ENCODE assay signal across 24 cellular contexts in genomic region chr2:55225481-55226020, GRCh38. TPM values are rescaled to one million over a fixed set of nuclear protein-coding genes. Genes with fewer than 3 reads are reported as not detected.
DNase-seq lines count a peak whose midpoint lies in the region; ATAC-seq and TF ChIP-seq lines count a peak whose summit lies in the region.
"Had no signal": no experiment of that assay in that cellular context is flagged by ENCODE, and none has a peak within 500 bp of the region (broad histone marks: within the 10 kb centered on the region; RNA-seq: fewer than 3 reads in every experiment).

No MANE protein-coding gene starts in this region.

- DNase-seq in activated gamma-delta T cell (lab: John Stamatoyannopoulos, UW) (peak; percentile 4), activated gamma-delta T cell treated with Interleukin-2 at 50 U/mL for 16 hours (no peak), WTC11 (ENCODE audit: low spot score) (peak; percentile 22), immature natural killer cell (no peak), nucleus accumbens (lab: John Stamatoyannopoulos, UW) (no peak), GF-D8 (lab: John Stamatoyannopoulos, UW) (no peak), HUDEP-2 (lab: John Stamatoyannopoulos, UW; ENCODE audit: unreplicated experiment in 76 of 76) (no peak)
- DNase-seq in stimulated activated effector memory CD8-positive, alpha-beta T cell treated with anti-CD3 and anti-CD28 coated beads, Interleukin-12 subunit alpha, Interleukin-12 subunit beta, amount 100 ng/mL, for 72 hours (ENCODE audit: low spot score in 2 of 2): no peak
- DNase-seq: activated CD4-positive, alpha-beta T cell treated with anti-CD3 and anti-CD28 coated beads, Interleukin-2, amount 10 ng/mL, durations not matched to agents 7 days and 5 days; activated CD8-positive, alpha-beta memory T cell treated with anti-CD3 and anti-CD28 coated beads, Interleukin-2, amount 10 ng/mL, durations not matched to agents 7 days and 5 days; COR-L47; DMS79 treated with DMSO at 0.1 percent for 48 hours; effector memory CD4-positive, alpha-beta T cell; foreskin keratinocyte; NCI-H1092; NCI-H2029; NCI-H2227 treated with DMSO at 0.1 percent for 48 hours; NCI-H69; upper lobe of right lung had no signal

- H3K4me3 Mint-ChIP-seq in WTC11 (no peak overlapping the region), immature natural killer cell (peak overlapping the region in 2 of 5 donors; percentile 1 to 36)
- H3K4me3 Mint-ChIP-seq in stimulated activated effector memory CD8-positive, alpha-beta T cell treated with anti-CD3 and anti-CD28 coated beads, Interleukin-12 subunit alpha, Interleukin-12 subunit beta, amount 100 ng/mL, for 72 hours: no peak overlapping the region
- H3K4me3 Mint-ChIP-seq: activated CD4-positive, alpha-beta T cell treated with anti-CD3 and anti-CD28 coated beads, Interleukin-2, amount 10 ng/mL, durations not matched to agents 7 days and 5 days; activated CD8-positive, alpha-beta memory T cell treated with anti-CD3 and anti-CD28 coated beads, Interleukin-2, amount 10 ng/mL, durations not matched to agents 7 days and 5 days; activated naive CD8-positive, alpha-beta T cell; activated T-helper 1 cell treated with anti-CD3 and anti-CD28 coated beads, Interleukin-12 subunit alpha, Interleukin-12 subunit beta, Interleukin-2, Interleukin-4 antibody, amounts not matched to agents 30 ng/mL and 10 ng/mL and 1 ng/mL, durations not matched to agents 14 hours and 24 hours and 36 hours; brain had no signal

- H3K4me1 Mint-ChIP-seq in WTC11 (peaks cover 11% of the 10 kb centered on the region), immature natural killer cell (peaks cover 30 to 38% of the 10 kb centered on the region in 2 donors)
- peaks cover 41% of the 10 kb centered on the region for H3K4me1 Mint-ChIP-seq in stimulated activated effector memory CD8-positive, alpha-beta T cell treated with anti-CD3 and anti-CD28 coated beads, Interleukin-12 subunit alpha, Interleukin-12 subunit beta, amount 100 ng/mL, for 72 hours

- H3K27me3 Mint-ChIP-seq in WTC11 (ENCODE audit: low read depth): no peaks in the 10 kb centered on the region
- H3K27me3 Mint-ChIP-seq in immature natural killer cell (ENCODE audit: low read depth in 3 of 3): peaks cover 0 to 3% (median 0%) of the 10 kb centered on the region in 3 donors
- H3K27me3 Mint-ChIP-seq: activated CD4-positive, alpha-beta T cell treated with anti-CD3 and anti-CD28 coated beads, Interleukin-2, amount 10 ng/mL, durations not matched to agents 7 days and 5 days; activated CD8-positive, alpha-beta memory T cell treated with anti-CD3 and anti-CD28 coated beads, Interleukin-2, amount 10 ng/mL, durations not matched to agents 7 days and 5 days; activated naive CD8-positive, alpha-beta T cell; brain had no signal

- peak; percentile 47 for ATAC-seq in WTC11
- no peak for ATAC-seq in stimulated activated effector memory CD8-positive, alpha-beta T cell treated with anti-CD3 and anti-CD28 coated beads, Interleukin-12 subunit alpha, Interleukin-12 subunit beta, amount 100 ng/mL, for 72 hours
- ATAC-seq: activated CD8-positive, alpha-beta memory T cell treated with anti-CD3 and anti-CD28 coated beads, Interleukin-2, amount 10 ng/mL, durations not matched to agents 7 days and 5 days; foreskin keratinocyte; GM12878; mucosa of descending colon; upper lobe of right lung had no signal

- CTCF ChIA-PET in WTC11 (lab: Charles Lee): interaction anchor here (1.2 to 2.6 kb wide), 2 partner anchors 210 to 387 kb away, joined by 3 to 8 read pairs; no protein-coding TSS in a partner anchor

- H3K36me3 Mint-ChIP-seq in WTC11: 0 out of 2 replicates have a peak, but pooled peaks cover 2% of the 10 kb centered on the region
- H3K36me3 Mint-ChIP-seq in immature natural killer cell: no peaks in the 10 kb centered on the region
- H3K36me3 Mint-ChIP-seq in stimulated activated effector memory CD8-positive, alpha-beta T cell treated with anti-CD3 and anti-CD28 coated beads, Interleukin-12 subunit alpha, Interleukin-12 subunit beta, amount 100 ng/mL, for 72 hours: no peaks in the 10 kb centered on the region

- POLR2A ChIA-PET in WTC11 (lab: Charles Lee): interaction anchor here (1.1 kb wide), 1 partner anchor 175 kb away, joined by 3 read pairs; the partner anchor contains the start of gene RTN4

- H3K9me3 Mint-ChIP-seq in WTC11 (no peaks in the 10 kb centered on the region), immature natural killer cell (no peaks in the 10 kb centered on the region)
- no peaks in the 10 kb centered on the region for H3K9me3 Mint-ChIP-seq in stimulated activated effector memory CD8-positive, alpha-beta T cell treated with anti-CD3 and anti-CD28 coated beads, Interleukin-12 subunit alpha, Interleukin-12 subunit beta, amount 100 ng/mL, for 72 hours
- H3K9me3 Mint-ChIP-seq: activated CD4-positive, alpha-beta T cell treated with anti-CD3 and anti-CD28 coated beads, Interleukin-2, amount 10 ng/mL, durations not matched to agents 7 days and 5 days; activated T-helper 1 cell treated with anti-CD3 and anti-CD28 coated beads, Interleukin-12 subunit alpha, Interleukin-12 subunit beta, Interleukin-2, Interleukin-4 antibody, amounts not matched to agents 30 ng/mL and 10 ng/mL and 1 ng/mL, durations not matched to agents 14 hours and 24 hours and 36 hours had no signal

- no peak for TF ChIP-seq CTCF in WTC11 (IDR thresholded peaks at IDR 0.05)

- peak overlapping the region; percentile 65 for H3K27ac Mint-ChIP-seq in WTC11
- H3K27ac Mint-ChIP-seq in immature natural killer cell: peak overlapping the region in 4 of 6 donors; percentile 7 to 27 (median 16)
- peak overlapping the region; percentile 23 for H3K27ac Mint-ChIP-seq in stimulated activated effector memory CD8-positive, alpha-beta T cell treated with anti-CD3 and anti-CD28 coated beads, Interleukin-12 subunit alpha, Interleukin-12 subunit beta, amount 100 ng/mL, for 72 hours
- H3K27ac Mint-ChIP-seq: activated CD4-positive, alpha-beta T cell treated with anti-CD3 and anti-CD28 coated beads, Interleukin-2, amount 10 ng/mL, durations not matched to agents 7 days and 5 days; activated CD8-positive, alpha-beta memory T cell treated with anti-CD3 and anti-CD28 coated beads, Interleukin-2, amount 10 ng/mL, durations not matched to agents 7 days and 5 days; activated naive CD8-positive, alpha-beta T cell; activated T-helper 1 cell treated with anti-CD3 and anti-CD28 coated beads, Interleukin-12 subunit alpha, Interleukin-12 subunit beta, Interleukin-2, Interleukin-4 antibody, amounts not matched to agents 30 ng/mL and 10 ng/mL and 1 ng/mL, durations not matched to agents 14 hours and 24 hours and 36 hours; brain had no signal

TF ChIP-seq in WTC11, 78 proteins besides CTCF, POLR2A, EP300 and RAD21:
- TF ChIP-seq USF2 (CRISPR knock-in tag; IDR thresholded peaks at IDR 0.05) (peak; percentile 48; the same call in 1 of the 2 replicates), ELF4 (CRISPR knock-in tag; IDR thresholded peaks at IDR 0.05; ENCODE audit: low read depth) (no peak)

RNA-seq across cellular contexts. Expression of gene CLHC1, which starts 6.5 kb away (rescaled TPM):
- 6.9 to 7.5 TPM (median 7.2 TPM) in 3 replicates for total RNA-seq in WTC11 (2021)
- polyA plus RNA-seq in immature natural killer cell: 1 to 10 TPM in 2 of 3 donors, not detected in 1; 2.0 to 2.9 TPM

RNA-seq across cellular contexts. Expression of gene RPS27A, which starts 6.9 kb away (rescaled TPM):
- total RNA-seq in WTC11 (2021): 1,384 to 1,430 TPM (median 1,424 TPM) in 3 replicates
- polyA plus RNA-seq in immature natural killer cell: 1,000 to 10,000 TPM; 1,176 to 2,389 (median 1,755) TPM

RNA-seq across cellular contexts. Expression of gene MTIF2, which starts 43.5 kb away (rescaled TPM):
- 38.9 to 43.9 TPM (median 39.8 TPM) in 3 replicates for total RNA-seq in WTC11 (2021)
- polyA plus RNA-seq in immature natural killer cell: 10 to 100 TPM in 2 of 3 donors, 1 to 10 TPM in 1; 5.2 to 17.7 (median 10.6) TPM

Comparison
In these comparisons a context has a peak if more than half of its experiments do, and no peak if none do; other contexts are left out.
1. DNase-seq: peak in activated gamma-delta T cell (single experiment) and WTC11 (single experiment); none in activated gamma-delta T cell treated with Interleukin-2 at 50 U/mL for 16 hours (single experiment), immature natural killer cell (0 of 3), stimulated activated effector memory CD8-positive, alpha-beta T cell treated with anti-CD3 and anti-CD28 coated beads, Interleukin-12 subunit alpha, Interleukin-12 subunit beta, amount 100 ng/mL, for 72 hours (0 of 2), nucleus accumbens (0 of 56), GF-D8 (single experiment) and HUDEP-2 (0 of 76).
2. Peak in every context shown above with its lines, with median percentiles within 50 percentile points of each other: H3K27ac Mint-ChIP-seq.